ENCODE assay signal across 1 cellular context in genomic region chrX:45862801-45863200, GRCh38.
TF ChIP-seq lines count a peak whose summit lies in the region.

No MANE protein-coding gene starts in this region.

TF ChIP-seq in GM23338, 12 proteins besides CTCF, POLR2A, EP300 and RAD21 (continued from another document):
- TF ChIP-seq, protein P1, sequence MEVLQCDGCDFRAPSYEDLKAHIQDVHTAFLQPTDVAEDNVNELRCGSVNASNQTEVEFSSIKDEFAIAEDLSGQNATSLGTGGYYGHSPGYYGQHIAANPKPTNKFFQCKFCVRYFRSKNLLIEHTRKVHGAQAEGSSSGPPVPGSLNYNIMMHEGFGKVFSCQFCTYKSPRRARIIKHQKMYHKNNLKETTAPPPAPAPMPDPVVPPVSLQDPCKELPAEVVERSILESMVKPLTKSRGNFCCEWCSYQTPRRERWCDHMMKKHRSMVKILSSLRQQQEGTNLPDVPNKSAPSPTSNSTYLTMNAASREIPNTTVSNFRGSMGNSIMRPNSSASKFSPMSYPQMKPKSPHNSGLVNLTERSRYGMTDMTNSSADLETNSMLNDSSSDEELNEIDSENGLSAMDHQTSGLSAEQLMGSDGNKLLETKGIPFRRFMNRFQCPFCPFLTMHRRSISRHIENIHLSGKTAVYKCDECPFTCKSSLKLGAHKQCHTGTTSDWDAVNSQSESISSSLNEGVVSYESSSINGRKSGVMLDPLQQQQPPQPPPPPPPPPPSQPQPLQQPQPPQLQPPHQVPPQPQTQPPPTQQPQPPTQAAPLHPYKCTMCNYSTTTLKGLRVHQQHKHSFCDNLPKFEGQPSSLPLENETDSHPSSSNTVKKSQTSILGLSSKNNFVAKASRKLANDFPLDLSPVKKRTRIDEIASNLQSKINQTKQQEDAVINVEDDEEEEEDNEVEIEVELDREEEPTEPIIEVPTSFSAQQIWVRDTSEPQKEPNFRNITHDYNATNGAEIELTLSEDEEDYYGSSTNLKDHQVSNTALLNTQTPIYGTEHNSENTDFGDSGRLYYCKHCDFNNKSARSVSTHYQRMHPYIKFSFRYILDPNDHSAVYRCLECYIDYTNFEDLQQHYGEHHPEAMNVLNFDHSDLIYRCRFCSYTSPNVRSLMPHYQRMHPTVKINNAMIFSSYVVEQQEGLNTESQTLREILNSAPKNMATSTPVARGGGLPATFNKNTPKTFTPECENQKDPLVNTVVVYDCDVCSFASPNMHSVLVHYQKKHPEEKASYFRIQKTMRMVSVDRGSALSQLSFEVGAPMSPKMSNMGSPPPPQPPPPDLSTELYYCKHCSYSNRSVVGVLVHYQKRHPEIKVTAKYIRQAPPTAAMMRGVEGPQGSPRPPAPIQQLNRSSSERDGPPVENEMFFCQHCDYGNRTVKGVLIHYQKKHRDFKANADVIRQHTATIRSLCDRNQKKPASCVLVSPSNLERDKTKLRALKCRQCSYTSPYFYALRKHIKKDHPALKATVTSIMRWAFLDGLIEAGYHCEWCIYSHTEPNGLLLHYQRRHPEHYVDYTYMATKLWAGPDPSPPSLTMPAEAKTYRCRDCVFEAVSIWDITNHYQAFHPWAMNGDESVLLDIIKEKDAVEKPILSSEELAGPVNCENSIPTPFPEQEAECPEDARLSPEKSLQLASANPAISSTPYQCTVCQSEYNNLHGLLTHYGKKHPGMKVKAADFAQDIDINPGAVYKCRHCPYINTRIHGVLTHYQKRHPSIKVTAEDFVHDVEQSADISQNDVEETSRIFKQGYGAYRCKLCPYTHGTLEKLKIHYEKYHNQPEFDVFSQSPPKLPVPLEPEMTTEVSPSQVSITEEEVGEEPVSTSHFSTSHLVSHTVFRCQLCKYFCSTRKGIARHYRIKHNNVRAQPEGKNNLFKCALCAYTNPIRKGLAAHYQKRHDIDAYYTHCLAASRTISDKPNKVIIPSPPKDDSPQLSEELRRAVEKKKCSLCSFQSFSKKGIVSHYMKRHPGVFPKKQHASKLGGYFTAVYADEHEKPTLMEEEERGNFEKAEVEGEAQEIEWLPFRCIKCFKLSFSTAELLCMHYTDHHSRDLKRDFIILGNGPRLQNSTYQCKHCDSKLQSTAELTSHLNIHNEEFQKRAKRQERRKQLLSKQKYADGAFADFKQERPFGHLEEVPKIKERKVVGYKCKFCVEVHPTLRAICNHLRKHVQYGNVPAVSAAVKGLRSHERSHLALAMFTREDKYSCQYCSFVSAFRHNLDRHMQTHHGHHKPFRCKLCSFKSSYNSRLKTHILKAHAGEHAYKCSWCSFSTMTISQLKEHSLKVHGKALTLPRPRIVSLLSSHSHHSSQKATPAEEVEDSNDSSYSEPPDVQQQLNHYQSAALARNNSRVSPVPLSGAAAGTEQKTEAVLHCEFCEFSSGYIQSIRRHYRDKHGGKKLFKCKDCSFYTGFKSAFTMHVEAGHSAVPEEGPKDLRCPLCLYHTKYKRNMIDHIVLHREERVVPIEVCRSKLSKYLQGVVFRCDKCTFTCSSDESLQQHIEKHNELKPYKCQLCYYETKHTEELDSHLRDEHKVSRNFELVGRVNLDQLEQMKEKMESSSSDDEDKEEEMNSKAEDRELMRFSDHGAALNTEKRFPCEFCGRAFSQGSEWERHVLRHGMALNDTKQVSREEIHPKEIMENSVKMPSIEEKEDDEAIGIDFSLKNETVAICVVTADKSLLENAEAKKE (CRISPR knock-in tag; IDR thresholded peaks at IDR 0.05), result no peak
- no peak for TF ChIP-seq ZNF331 (CRISPR knock-in tag; IDR thresholded peaks at IDR 0.05; ENCODE audit: low read depth)
- TF ChIP-seq, protein P2, sequence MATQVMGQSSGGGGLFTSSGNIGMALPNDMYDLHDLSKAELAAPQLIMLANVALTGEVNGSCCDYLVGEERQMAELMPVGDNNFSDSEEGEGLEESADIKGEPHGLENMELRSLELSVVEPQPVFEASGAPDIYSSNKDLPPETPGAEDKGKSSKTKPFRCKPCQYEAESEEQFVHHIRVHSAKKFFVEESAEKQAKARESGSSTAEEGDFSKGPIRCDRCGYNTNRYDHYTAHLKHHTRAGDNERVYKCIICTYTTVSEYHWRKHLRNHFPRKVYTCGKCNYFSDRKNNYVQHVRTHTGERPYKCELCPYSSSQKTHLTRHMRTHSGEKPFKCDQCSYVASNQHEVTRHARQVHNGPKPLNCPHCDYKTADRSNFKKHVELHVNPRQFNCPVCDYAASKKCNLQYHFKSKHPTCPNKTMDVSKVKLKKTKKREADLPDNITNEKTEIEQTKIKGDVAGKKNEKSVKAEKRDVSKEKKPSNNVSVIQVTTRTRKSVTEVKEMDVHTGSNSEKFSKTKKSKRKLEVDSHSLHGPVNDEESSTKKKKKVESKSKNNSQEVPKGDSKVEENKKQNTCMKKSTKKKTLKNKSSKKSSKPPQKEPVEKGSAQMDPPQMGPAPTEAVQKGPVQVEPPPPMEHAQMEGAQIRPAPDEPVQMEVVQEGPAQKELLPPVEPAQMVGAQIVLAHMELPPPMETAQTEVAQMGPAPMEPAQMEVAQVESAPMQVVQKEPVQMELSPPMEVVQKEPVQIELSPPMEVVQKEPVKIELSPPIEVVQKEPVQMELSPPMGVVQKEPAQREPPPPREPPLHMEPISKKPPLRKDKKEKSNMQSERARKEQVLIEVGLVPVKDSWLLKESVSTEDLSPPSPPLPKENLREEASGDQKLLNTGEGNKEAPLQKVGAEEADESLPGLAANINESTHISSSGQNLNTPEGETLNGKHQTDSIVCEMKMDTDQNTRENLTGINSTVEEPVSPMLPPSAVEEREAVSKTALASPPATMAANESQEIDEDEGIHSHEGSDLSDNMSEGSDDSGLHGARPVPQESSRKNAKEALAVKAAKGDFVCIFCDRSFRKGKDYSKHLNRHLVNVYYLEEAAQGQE (IDR thresholded peaks at IDR 0.05; ENCODE audit: unreplicated experiment), result no peak
- no peak for TF ChIP-seq CREB1 (CRISPR knock-in tag; IDR thresholded peaks at IDR 0.05; ENCODE audit: low read depth)
- no peak for TF ChIP-seq POLR2AphosphoS5 (IDR thresholded peaks at IDR 0.05; ENCODE audit: low read depth)
- TF ChIP-seq ZNF114 (CRISPR knock-in tag; IDR thresholded peaks at IDR 0.05), result no peak
- TF ChIP-seq, protein P3, sequence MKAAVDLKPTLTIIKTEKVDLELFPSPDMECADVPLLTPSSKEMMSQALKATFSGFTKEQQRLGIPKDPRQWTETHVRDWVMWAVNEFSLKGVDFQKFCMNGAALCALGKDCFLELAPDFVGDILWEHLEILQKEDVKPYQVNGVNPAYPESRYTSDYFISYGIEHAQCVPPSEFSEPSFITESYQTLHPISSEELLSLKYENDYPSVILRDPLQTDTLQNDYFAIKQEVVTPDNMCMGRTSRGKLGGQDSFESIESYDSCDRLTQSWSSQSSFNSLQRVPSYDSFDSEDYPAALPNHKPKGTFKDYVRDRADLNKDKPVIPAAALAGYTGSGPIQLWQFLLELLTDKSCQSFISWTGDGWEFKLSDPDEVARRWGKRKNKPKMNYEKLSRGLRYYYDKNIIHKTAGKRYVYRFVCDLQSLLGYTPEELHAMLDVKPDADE (IDR thresholded peaks at IDR 0.05), result no peak
- no peak for TF ChIP-seq EZH2 (IDR thresholded peaks at IDR 0.05; ENCODE audit: low read depth, unreplicated experiment)
- no peak for TF ChIP-seq STAT1 (IDR thresholded peaks at IDR 0.05; ENCODE audit: unreplicated experiment)
- TF ChIP-seq EZH2phosphoT487 (IDR thresholded peaks at IDR 0.05; ENCODE audit: unreplicated experiment), result no peak
